11 cellular contexts compared by ENCODE assay signal in genomic region chr9:123725389-123725788, GRCh38.
A peak's percentile ranks its signal among the peaks of the same experiment; 100 is the strongest.
DNase-seq lines count a peak whose midpoint lies in the region; ATAC-seq and TF ChIP-seq lines count a peak whose summit lies in the region.
"Had no signal": no experiment of that assay in that cellular context is flagged by ENCODE, and none has a peak within 500 bp of the region (broad histone marks: within the 10 kb centered on the region; RNA-seq: fewer than 3 reads in every experiment).

No MANE protein-coding gene starts in this region.

- H3K36me3 ChIP-seq in MG63 = no peaks in the 10 kb centered on the region
- no peaks in the 10 kb centered on the region for H3K36me3 ChIP-seq in fibroblast of lung (ENCODE audit: control insufficient read depth, insufficient read depth, low read length)

- H3K4me2 ChIP-seq in fibroblast of lung (ENCODE audit: extremely low read depth, insufficient read depth, low read length) = no peak overlapping the region

- peak; percentile 16 for DNase-seq in AG09319 (ENCODE audit: extremely low read depth, low read depth)
- DNase-seq in MG63 = peak; percentile 58
- DNase-seq in fibroblast of lung (ENCODE audit: low read depth in 2 of 2) = peak; percentile 32 to 41
- peak; percentile 70 for DNase-seq in midbrain (lab: John Stamatoyannopoulos, UW)
- DNase-seq in NCI-H1436 (lab: John Stamatoyannopoulos, UW) = no peak
- DNase-seq in COLO668 (lab: John Stamatoyannopoulos, UW; ENCODE audit: unreplicated experiment) = no peak
- DNase-seq in HuH-7 (ENCODE audit: low spot score) = no peak
- DNase-seq: activated CD8-positive, alpha-beta memory T cell treated with anti-CD3 and anti-CD28 coated beads for 24 hours; activated naive CD4-positive, alpha-beta T cell; NCI-H510A had no signal

- no peak overlapping the region for H2AFZ ChIP-seq in fibroblast of lung (ENCODE audit: low read length)

- no peaks in the 10 kb centered on the region for H3K4me1 ChIP-seq in fibroblast of lung (ENCODE audit: control insufficient read depth, extremely low read depth, insufficient read depth, low read length)

- H3K9me3 ChIP-seq in MG63 (peaks cover 7% of the 10 kb centered on the region; the same call in 1 of the 2 replicates), fibroblast of lung (ENCODE audit: control insufficient read depth, insufficient read depth, low read depth, low read length) (no peaks in the 10 kb centered on the region)

- H3K27ac ChIP-seq in fibroblast of lung (ENCODE audit: insufficient read depth, low read length) = no peak overlapping the region

- no peaks in the 10 kb centered on the region for H3K79me2 ChIP-seq in fibroblast of lung (ENCODE audit: control insufficient read depth, insufficient read depth, low read length)

- H3K4me3 ChIP-seq in MG63 (no peak overlapping the region), fibroblast of lung (replicated peaks in 1 of 4; ENCODE audit: control extremely low read depth in 1 of 4, insufficient read depth in 1 of 4, low read depth in 3 of 4, low read length in 4 of 4) (no peak overlapping the region)

- H3K27me3 ChIP-seq in MG63 = no peaks in the 10 kb centered on the region
- no peaks in the 10 kb centered on the region for H3K27me3 ChIP-seq in fibroblast of lung (ENCODE audit: control insufficient read depth, insufficient read depth, low read length)

- H3K9ac ChIP-seq in fibroblast of lung (ENCODE audit: insufficient read depth, low read length) = no peak overlapping the region

- no peak for ATAC-seq in HG02852 (IDR thresholded peaks at IDR 0.05; ENCODE audit: unreplicated experiment)

- H4K20me1 ChIP-seq in fibroblast of lung (ENCODE audit: control insufficient read depth, extremely low read depth, insufficient read depth, low read length) = no peaks in the 10 kb centered on the region

- TF ChIP-seq CTCF in AG09319 (IDR thresholded peaks at IDR 0.05; ENCODE audit: low read depth, low read length) = no peak
- no peak for TF ChIP-seq CTCF in fibroblast of lung (conservative IDR thresholded peaks at IDR 0.05 in 1 of 2, IDR thresholded peaks at IDR 0.05 in 1 of 2; ENCODE audit: low read depth in 1 of 2, low read length in 2 of 2)

Comparison
In these comparisons a context has a peak if more than half of its experiments do, and no peak if none do; other contexts are left out.
1. DNase-seq: peak in AG09319 (single experiment), MG63 (single experiment), fibroblast of lung (2 of 2) and midbrain (single experiment); none in NCI-H1436 (single experiment), COLO668 (single experiment) and HuH-7 (single experiment).